8 cellular contexts compared by ENCODE assay signal in the genomic region with DNA sequence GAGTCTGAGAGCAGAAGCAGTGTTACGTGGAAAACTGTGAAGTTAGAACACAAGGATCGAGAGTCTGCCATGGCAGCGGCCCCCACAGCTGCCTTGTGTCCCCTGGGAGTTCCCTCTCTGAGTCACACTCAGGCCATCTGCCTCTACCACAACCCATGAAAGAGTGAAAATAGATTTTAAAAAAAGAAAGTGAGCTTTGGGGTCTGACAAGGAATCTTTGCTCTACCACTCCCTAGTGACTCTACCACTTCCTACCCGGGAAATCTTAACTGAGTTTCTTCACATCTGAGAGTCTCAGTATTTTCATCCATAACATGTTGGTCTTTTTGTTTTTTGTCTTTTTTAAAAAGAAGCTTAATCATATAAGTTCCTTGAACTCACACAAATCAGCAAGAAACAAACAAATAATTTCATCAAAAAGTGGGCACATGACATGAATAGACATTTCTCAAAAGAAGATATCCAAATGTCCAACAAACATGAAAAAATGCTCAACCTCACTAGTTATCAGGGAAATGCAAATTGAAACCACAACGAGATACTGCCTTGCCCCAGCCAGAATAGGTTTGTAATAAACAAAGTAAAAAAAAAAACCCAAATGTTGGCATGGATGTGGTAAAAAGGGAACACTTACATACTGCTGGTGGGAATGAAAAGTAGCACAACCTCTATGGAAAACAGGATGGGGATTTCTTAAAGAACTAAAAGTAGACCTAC. TPM values are rescaled to one million over a fixed set of nuclear protein-coding genes. Genes with fewer than 3 reads are reported as not detected.
DNase-seq lines count a peak whose midpoint lies in the region; ATAC-seq and TF ChIP-seq lines count a peak whose summit lies in the region.

No MANE protein-coding gene starts in this region.

- ATAC-seq in GM21576 (IDR thresholded peaks at IDR 0.05; ENCODE audit: unreplicated experiment), result peak; percentile 89

- peak; percentile 76 for DNase-seq in GM10266 (ENCODE audit: extremely low spot score)
- peak; percentile 96 for DNase-seq in LHCN-M2 (ENCODE audit: low read depth)
- DNase-seq in fibroblast of peridontal ligament (ENCODE audit: extremely low read depth), result peak; percentile 72
- no peak for DNase-seq in iPS-NIHi11 (ENCODE audit: low spot score)
- no peak for DNase-seq in NCI-H748 treated with DMSO at 0.1 percent for 48 hours (lab: John Stamatoyannopoulos, UW)
- DNase-seq in GOT3 (lab: John Stamatoyannopoulos, UW), result no peak
- no peak for DNase-seq in dermis blood vessel endothelial cell

- TF ChIP-seq CTCF in GM10266 (IDR thresholded peaks at IDR 0.05; ENCODE audit: control insufficient read depth, insufficient read depth, low read depth, missing control alignments), result no peak

RNA-seq across cellular contexts. Expression of a gene that starts 2.4 kb away (rescaled TPM):
- 0.46 TPM in 1 of 2 replicates, not detected in the other for total RNA-seq in LHCN-M2 (2014; rRNA removed)
- not detected for polyA plus RNA-seq in LHCN-M2 (2012)
- total RNA-seq in dermis blood vessel endothelial cell, result not detected in 2 replicates

RNA-seq across cellular contexts. Expression of a gene that starts 60.0 kb away (rescaled TPM):
- 25.4 and 30.8 TPM in 2 replicates for total RNA-seq in LHCN-M2 (2014; rRNA removed)
- 2.8 TPM for polyA plus RNA-seq in LHCN-M2 (2012)
- 7.3 and 20.9 TPM in 2 replicates for total RNA-seq in dermis blood vessel endothelial cell

Comparison
In these comparisons a context has a peak if more than half of its experiments do, and no peak if none do; other contexts are left out.
1. DNase-seq: peak in GM10266 (single experiment), LHCN-M2 (single experiment) and fibroblast of peridontal ligament (single experiment); none in iPS-NIHi11 (single experiment), NCI-H748 treated with DMSO at 0.1 percent for 48 hours (single experiment), GOT3 (single experiment) and dermis blood vessel endothelial cell (single experiment).